9 cellular contexts compared by ENCODE assay signal in genomic region chr22:23401910-23402274, GRCh38.
A peak's percentile ranks its signal among the peaks of the same experiment; 100 is the strongest.
DNase-seq lines count a peak whose midpoint lies in the region; ATAC-seq, FAIRE-seq and TF ChIP-seq lines count a peak whose summit lies in the region.
"Had no signal": no experiment of that assay in that cellular context is flagged by ENCODE, and none has a peak within 500 bp of the region (broad histone marks: within the 10 kb centered on the region; RNA-seq: fewer than 3 reads in every experiment).

No MANE protein-coding gene starts in this region.

- ATAC-seq in right cardiac atrium (no peak), mucosa of descending colon (no peak), natural killer cell (no peak), GM21619 (IDR thresholded peaks at IDR 0.05; ENCODE audit: unreplicated experiment) (no peak)

- DNase-seq in cardiac septum (ENCODE audit: low spot score) = peak; percentile 71
- no peak for DNase-seq in right cardiac atrium
- no peak for DNase-seq in bronchial epithelial cell (ENCODE audit: low read depth)
- DNase-seq in mucosa of descending colon = peak; percentile 23 to 56 (median 47)
- no peak for DNase-seq in activated CD4-positive, CD25-positive, alpha-beta regulatory T cell treated with anti-CD3 and anti-CD28 coated beads, Interleukin-2, amount 50 U/mL, for 72 hours
- DNase-seq in natural killer cell = no peak

- H3K27me3 ChIP-seq in right cardiac atrium (ENCODE audit: control insufficient read depth, insufficient read depth) (no peaks in the 10 kb centered on the region), bronchial epithelial cell (ENCODE audit: control insufficient read depth, insufficient read depth, low read length) (no peaks in the 10 kb centered on the region)

- 59% methylated on average over 14 of the region's 14 CpGs for WGBS in right cardiac atrium
- WGBS in urinary bladder = 63% methylated on average over 14 of the region's 14 CpGs

- H3K4me3 ChIP-seq in right cardiac atrium (ENCODE audit: low read length) (no peak overlapping the region), bronchial epithelial cell (ENCODE audit: low read depth, low read length) (peak overlapping the region; percentile 29), mucosa of descending colon (no peak overlapping the region), urinary bladder (ENCODE audit: low read depth, low read length) (peak overlapping the region; percentile 33)

- no peaks in the 10 kb centered on the region for H3K9me3 Mint-ChIP-seq in natural killer cell

- H3K4me1 Mint-ChIP-seq in natural killer cell = peaks cover 0 to 3% of the 10 kb centered on the region in 2 donors

- H3K9me3 ChIP-seq in right cardiac atrium (ENCODE audit: control insufficient read depth, low read length) = no peaks in the 10 kb centered on the region
- H3K9me3 ChIP-seq in mucosa of descending colon = no peaks in the 10 kb centered on the region
- H3K9me3 ChIP-seq: tibial artery had no signal

- no peak for FAIRE-seq in bronchial epithelial cell (lab: Jason Lieb, UNC)

- no peaks in the 10 kb centered on the region for H3K36me3 Mint-ChIP-seq in natural killer cell

- H3K27ac ChIP-seq in right cardiac atrium (ENCODE audit: low read length) (no peak overlapping the region), urinary bladder (ENCODE audit: low read depth) (no peak overlapping the region)
- H3K27ac ChIP-seq: tibial artery had no signal

- H3K27me3 Mint-ChIP-seq in natural killer cell (ENCODE audit: low read depth in 2 of 2) = peaks cover 4 to 10% of the 10 kb centered on the region in 2 donors

- H3K4me1 ChIP-seq in right cardiac atrium (ENCODE audit: control insufficient read depth, insufficient read depth, low read length) (no peaks in the 10 kb centered on the region), mucosa of descending colon (ENCODE audit: low read depth) (peaks cover 3% of the 10 kb centered on the region), urinary bladder (ENCODE audit: insufficient read depth) (peaks cover 2% of the 10 kb centered on the region)

- no peak overlapping the region for H3K27ac Mint-ChIP-seq in natural killer cell

- H3K36me3 ChIP-seq in bronchial epithelial cell (ENCODE audit: control insufficient read depth, insufficient read depth, low read length) = no peaks in the 10 kb centered on the region
- H3K36me3 ChIP-seq in mucosa of descending colon (ENCODE audit: low read depth) = no peaks in the 10 kb centered on the region
- no peaks in the 10 kb centered on the region for H3K36me3 ChIP-seq in urinary bladder (ENCODE audit: insufficient read depth)
- H3K36me3 ChIP-seq: tibial artery had no signal

- TF ChIP-seq CTCF in bronchial epithelial cell (IDR thresholded peaks at IDR 0.05; ENCODE audit: insufficient read depth, low read length, severe bottlenecking) = no peak
- no peak for TF ChIP-seq CTCF in mucosa of descending colon (IDR thresholded peaks at IDR 0.05)
- TF ChIP-seq CTCF in natural killer cell (IDR thresholded peaks at IDR 0.05) = no peak

- no peak overlapping the region for H3K4me3 Mint-ChIP-seq in natural killer cell

- intact Hi-C loops in cardiac septum (cut with DNase I) = loop anchor here (5.0 kb wide), 1 partner anchor 135 kb away; no protein-coding TSS in a partner anchor
- intact Hi-C loops in right cardiac atrium (cut with DNase I) = no loop called here
- intact Hi-C loops in mucosa of descending colon (cut with DNase I, micrococcal nuclease) = no loop called here
- intact Hi-C loops in natural killer cell (cut with micrococcal nuclease) = loop anchor here (1.0 kb wide), 1 partner anchor 137 kb away; no protein-coding TSS in a partner anchor

Comparison
In these comparisons a context has a peak if more than half of its experiments do, and no peak if none do; other contexts are left out.
1. DNase-seq: peak in cardiac septum (single experiment) and mucosa of descending colon (3 of 3); none in right cardiac atrium (0 of 3), bronchial epithelial cell (single experiment), activated CD4-positive, CD25-positive, alpha-beta regulatory T cell treated with anti-CD3 and anti-CD28 coated beads, Interleukin-2, amount 50 U/mL, for 72 hours (single experiment) and natural killer cell (single experiment).
2. intact Hi-C loops: an anchor here in cardiac septum (5.0 kb wide) and natural killer cell (1.0 kb wide); none called in right cardiac atrium and mucosa of descending colon.
3. H3K4me3 ChIP-seq: peak in bronchial epithelial cell (single experiment) and urinary bladder (single experiment); none in right cardiac atrium (single experiment) and mucosa of descending colon (single experiment).